8 cellular contexts compared by ENCODE assay signal in the genomic region with DNA sequence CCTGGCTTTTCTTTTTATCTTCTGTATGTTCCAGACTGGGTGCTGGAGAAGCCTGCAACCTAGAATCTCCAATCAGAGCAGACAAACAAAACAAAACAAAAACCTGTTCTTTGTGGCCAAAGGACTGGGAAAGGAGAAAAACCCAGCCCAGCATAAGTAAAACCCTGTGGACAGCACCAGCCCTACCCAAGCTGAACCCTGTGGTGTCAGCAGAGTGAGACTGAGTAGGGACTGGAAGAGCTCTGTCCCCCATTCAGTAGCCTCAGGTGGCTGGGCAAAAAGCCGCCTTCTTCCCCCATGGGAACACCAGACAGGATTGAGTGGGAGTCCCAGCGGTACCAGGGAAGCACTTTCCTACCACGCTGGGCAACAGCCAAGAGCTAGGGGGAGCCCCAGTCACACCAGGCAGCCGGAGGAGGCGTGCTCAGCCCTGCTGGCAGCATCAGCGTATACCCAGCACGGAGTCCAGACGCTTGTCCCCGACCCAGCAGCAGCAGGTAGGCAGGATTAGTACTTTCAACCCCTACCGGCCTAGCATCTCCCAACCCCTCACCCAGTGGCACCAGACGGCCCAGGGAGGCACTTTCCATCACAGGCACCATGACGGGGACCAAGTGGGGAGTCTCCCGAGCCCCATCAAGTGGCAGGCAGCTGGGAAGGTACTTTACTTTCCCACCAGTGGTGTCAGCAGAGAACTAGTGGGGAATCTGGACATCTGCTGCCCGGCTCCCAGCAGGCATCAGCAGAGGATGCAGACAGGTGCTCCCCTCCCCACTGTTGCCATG. TPM values are rescaled to one million over a fixed set of nuclear protein-coding genes. Genes with fewer than 3 reads are reported as not detected.
DNase-seq lines count a peak whose midpoint lies in the region; ATAC-seq and TF ChIP-seq lines count a peak whose summit lies in the region.

No MANE protein-coding gene starts in this region.

- peaks cover 2% of the 10 kb centered on the region in 2 experiments; a peak in 3 of 4 replicates for H3K4me1 Mint-ChIP-seq in H9

- H2BK12ac ChIP-seq in H9 (ENCODE audit: insufficient read length, low read depth, low read length) = no peak overlapping the region

- H3K27ac Mint-ChIP-seq in H9 = no peak overlapping the region; a peak in 1 of 7 replicates

- H2AK5ac ChIP-seq in H9 (ENCODE audit: insufficient read length, low read length) = no peak overlapping the region

- POLR2A ChIA-PET in RWPE1 (lab: Yijun Ruan, JAX; ENCODE audit: low non-redundant PET) = no interaction called here

- no peaks in the 10 kb centered on the region for H4K20me1 ChIP-seq in H9 (ENCODE audit: control insufficient read depth, insufficient read depth, insufficient read length)

- no peak overlapping the region for H3K23ac ChIP-seq in H9 (ENCODE audit: insufficient read length, low read depth, low read length)

- no peak overlapping the region for H4K8ac ChIP-seq in H9 (replicated peaks; ENCODE audit: insufficient read length, low read depth, low read length)

- no peak overlapping the region for H2BK15ac ChIP-seq in H9 (ENCODE audit: low read depth, low read length)

- DNase-seq in ELF-1 (ENCODE audit: low read depth, low spot score) (peak; percentile 94), H9 (peak; percentile 86), M059J (ENCODE audit: low read depth) (peak; percentile 82), RWPE1 (ENCODE audit: low spot score) (peak; percentile 66), head of caudate nucleus (peak; percentile 66 to 93 (median 84)), omental fat pad (ENCODE audit: low spot score) (peak; percentile 27), ureter (ENCODE audit: low spot score) (peak; percentile 78)
- DNase-seq in activated naive CD4-positive, alpha-beta T cell treated with anti-CD3 and anti-CD28 coated beads, Interleukin-2, amount 50 U/mL, for 16 hours = peak; percentile 42

- no peaks in the 10 kb centered on the region for H3K4me1 ChIP-seq in H9 (ENCODE audit: insufficient read depth, low read length)

- no peak overlapping the region for H2BK20ac ChIP-seq in H9 (ENCODE audit: low read depth, low read length, poor library complexity, severe bottlenecking)

- H2BK5ac ChIP-seq in H9 (ENCODE audit: insufficient read length, low read length) = no peak overlapping the region

- no peak overlapping the region for H3K4ac ChIP-seq in H9 (ENCODE audit: low read depth, low read length)

- H4K5ac ChIP-seq in H9 (ENCODE audit: insufficient read length, low read depth, low read length) = no peak overlapping the region

- H3K18ac ChIP-seq in H9 (ENCODE audit: insufficient read length, low read depth, low read length) = no peak overlapping the region

- peaks cover 11% of the 10 kb centered on the region for H3K9me3 ChIP-seq in H9 (ENCODE audit: control insufficient read depth, low read depth, low read length)

- H3K9ac ChIP-seq in H9 (ENCODE audit: extremely low read depth, insufficient read length, low read length) = no peak overlapping the region

- H3K4me3 Mint-ChIP-seq in H9 = peak overlapping the region; percentile 53 to 74

- H2AFZ ChIP-seq in H9 (ENCODE audit: low read length) = no peak overlapping the region

- CTCF ChIA-PET in RWPE1 (lab: Yijun Ruan, JAX) = interaction anchor here (0.6 to 1.8 kb wide), 14 partner anchors 9 to 612 kb away, joined by 3 to 6 read pairs (median 4); partner anchors contain the start of gene JADE3

- peak; percentile 97 for ATAC-seq in omental fat pad (ENCODE audit: low FRiP score)

- no peaks in the 10 kb centered on the region for H3K27me3 Mint-ChIP-seq in H9 (ENCODE audit: low read depth)

- H3K79me1 ChIP-seq in H9 (ENCODE audit: insufficient read depth, low read depth, low read length, poor library complexity, severe bottlenecking) = no peaks in the 10 kb centered on the region

- no peaks in the 10 kb centered on the region for H3K27me3 ChIP-seq in H9 (ENCODE audit: insufficient read depth, low read length)

- H3K23me2 ChIP-seq in H9 (ENCODE audit: insufficient read length, low read depth, low read length, poor library complexity, severe bottlenecking) = no peaks in the 10 kb centered on the region

- no peak overlapping the region for H3K56ac ChIP-seq in H9 (ENCODE audit: insufficient read length, low read depth, low read length)

- H3K27ac ChIP-seq in H9 (ENCODE audit: insufficient read length, low read depth, low read length) (no peak overlapping the region), RWPE1 (no peak overlapping the region)

- no peaks in the 10 kb centered on the region for H3K79me2 ChIP-seq in H9 (ENCODE audit: insufficient read depth, low read length)

- TF ChIP-seq CTCF in H9 (conservative IDR thresholded peaks at IDR 0.05) (peak; percentile 66), RWPE1 (conservative IDR thresholded peaks at IDR 0.05; ENCODE audit: low read depth) (peak; percentile 74), omental fat pad (IDR thresholded peaks at IDR 0.05) (peak in 1 of 3 donors; percentile 10)

- WGBS in H9 (ENCODE audit: extremely low coverage, insufficient read length, low lambda C conversion rate) = no CpG with 5 or more reads among the region's 14 CpGs

- no peak overlapping the region for H2BK120ac ChIP-seq in H9 (ENCODE audit: low read depth, low read length, poor library complexity, severe bottlenecking)

- H4K91ac ChIP-seq in H9 (ENCODE audit: insufficient read length, low read depth, low read length) = no peak overlapping the region

- H3K4me2 ChIP-seq in H9 (ENCODE audit: insufficient read depth, insufficient read length, low read length) = peak overlapping the region; percentile 59

- no peaks in the 10 kb centered on the region; a peak in 2 of 7 replicates for H3K36me3 Mint-ChIP-seq in H9 (ENCODE audit: insufficient read depth in 1 of 3, low read depth in 3 of 3)

- H3K14ac ChIP-seq in H9 (ENCODE audit: insufficient read depth, low read length) = no peak overlapping the region

- peaks cover 50 to 60% of the 10 kb centered on the region in 2 experiments for H3K9me3 Mint-ChIP-seq in H9

- H3T11ph ChIP-seq in H9 (ENCODE audit: low read length) = no peak overlapping the region

- intact Hi-C loops in head of caudate nucleus (cut with DNase I) = loop anchor here (2.0 kb wide), 1 partner anchor 127 kb away; no protein-coding TSS in a partner anchor

RNA-seq across cellular contexts. Expression of gene JADE3, which starts 8.6 kb away (rescaled TPM):
- total RNA-seq in H9 (2021) (19.6 and 20.2 TPM in 2 replicates), omental fat pad (1 to 10 TPM; 3.9 to 6.6 (median 5.4) TPM), ureter (11.4 TPM)
- total RNA-seq in M059J (2014; rRNA removed; shearing (Covaris generic)) = 5.4 and 8.6 TPM in 2 replicates

Comparison
In these comparisons a context has a peak if more than half of its experiments do, and no peak if none do; other contexts are left out.
1. DNase-seq: peak in every context shown above with its lines; median percentile 94 in ELF-1; 86 in H9; 84 in head of caudate nucleus; 82 in M059J; 78 in ureter; 66 in RWPE1; 42 in activated naive CD4-positive, alpha-beta T cell treated with anti-CD3 and anti-CD28 coated beads, Interleukin-2, amount 50 U/mL, for 16 hours; 27 in omental fat pad.